16 cellular contexts compared by ENCODE assay signal in genomic region chr20:32352101-32352720, GRCh38.
"Had no signal": no experiment of that assay in that cellular context is flagged by ENCODE, and none has a peak within 500 bp of the region (broad histone marks: within the 10 kb centered on the region; RNA-seq: fewer than 3 reads in every experiment).

No MANE protein-coding gene starts in this region.

- H3K36me3 ChIP-seq: esophagus muscularis mucosa, right lobe of liver, uterus had no signal

- H3K27me3 ChIP-seq: body of pancreas, esophagus muscularis mucosa, right lobe of liver, uterus had no signal

- DNase-seq: activated CD4-positive, alpha-beta T cell treated with anti-CD3 and anti-CD28 coated beads for 4 hours; activated gamma-delta T cell; activated T-cell treated with anti-CD3 and anti-CD28 coated beads, Interleukin-2, amount 50 U/mL, for 1 hour; amygdala; body of pancreas; caudate nucleus; midbrain; right lobe of liver; T-helper 17 cell; uterus had no signal

- H3K4me3 ChIP-seq: body of pancreas, esophagus muscularis mucosa, right lobe of liver, uterus had no signal

- H3K4me1 ChIP-seq: uterus had no signal

- H3K9me3 ChIP-seq: body of pancreas, esophagus muscularis mucosa, right lobe of liver, uterus had no signal

- H3K27ac ChIP-seq: body of pancreas, esophagus muscularis mucosa, right lobe of liver, uterus had no signal

- ATAC-seq: activated naive CD4-positive, alpha-beta T cell treated with anti-CD3 and anti-CD28 coated beads, Interleukin-2, amount 50 U/mL, for 72 hours; body of pancreas; T-helper 17 cell; WTC11 had no signal

- FAIRE-seq: colon, islet of Langerhans, TTC549 had no signal
